19 cellular contexts compared by ENCODE assay signal in the genomic region with DNA sequence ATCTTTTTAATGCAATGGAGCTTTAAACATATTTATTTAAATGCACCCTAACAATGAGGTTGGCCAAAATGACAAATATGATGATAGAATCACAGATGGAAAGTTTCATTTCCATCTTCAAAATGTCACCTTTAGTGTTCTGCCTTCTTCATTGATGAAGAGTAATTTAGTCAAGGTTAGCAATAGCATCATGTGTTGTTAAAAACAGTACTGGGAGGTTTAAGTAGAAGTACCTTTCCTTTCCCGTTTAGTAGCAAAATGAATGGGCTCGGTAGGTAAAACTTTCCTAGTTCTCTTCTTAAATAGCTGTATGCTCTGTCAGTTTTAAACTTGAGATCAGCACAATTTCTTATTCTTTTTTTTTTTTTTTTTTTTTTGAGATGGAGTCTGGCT. TPM values are rescaled to one million over a fixed set of nuclear protein-coding genes. Genes with fewer than 3 reads are reported as not detected.
"Had no signal": no experiment of that assay in that cellular context is flagged by ENCODE, and none has a peak within 500 bp of the region (broad histone marks: within the 10 kb centered on the region; RNA-seq: fewer than 3 reads in every experiment).

No MANE protein-coding gene starts in this region.

- H3K27me3 ChIP-seq: gastrocnemius medialis, ovary, sigmoid colon, testis, tibial artery had no signal

- DNase-seq: effector CD8-positive, alpha-beta T cell; endodermal cell; gastrocnemius medialis; head of caudate nucleus; left ventricle myocardium superior; lower lobe of right lung; naive thymus-derived CD8-positive, alpha-beta T cell; nephron progenitor cell; ovary; psoas muscle; right cardiac atrium; sigmoid colon; stimulated activated CD4-positive, alpha-beta T cell treated with anti-CD3 and anti-CD28 coated beads, Interleukin-4, amount 100 ng/mL, for 24 hours; substantia nigra; testis; tibial artery had no signal

- H3K9me3 Mint-ChIP-seq: dendritic cell treated with granulocyte-macrophage colony-stimulating factor and Interleukin-4, amounts not matched to agents 40 ng/mL and 50 ng/mL, for 4 days; endodermal cell; naive thymus-derived CD8-positive, alpha-beta T cell; nephron progenitor cell; stimulated activated effector memory CD8-positive, alpha-beta T cell treated with anti-CD3 and anti-CD28 coated beads, Interleukin-12 subunit alpha, Interleukin-12 subunit beta, amount 100 ng/mL, for 72 hours; type B pancreatic cell had no signal

- H3K36me3 ChIP-seq: ovary had no signal

- H3K4me3 ChIP-seq: gastrocnemius medialis, lower lobe of right lung, ovary, psoas muscle, sigmoid colon, testis, tibial artery had no signal

- H3K27me3 Mint-ChIP-seq: dendritic cell treated with granulocyte-macrophage colony-stimulating factor and Interleukin-4, amounts not matched to agents 40 ng/mL and 50 ng/mL, for 4 days; naive thymus-derived CD8-positive, alpha-beta T cell; type B pancreatic cell had no signal

- H3K27ac ChIP-seq: gastrocnemius medialis, lower lobe of right lung, ovary, psoas muscle, testis, tibial artery had no signal

- H3K4me1 Mint-ChIP-seq: endodermal cell, nephron progenitor cell had no signal

- H3K4me1 ChIP-seq: gastrocnemius medialis, psoas muscle, testis had no signal

- ATAC-seq: gastrocnemius medialis; left ventricle myocardium superior; naive thymus-derived CD8-positive, alpha-beta T cell; psoas muscle; stimulated activated effector memory CD8-positive, alpha-beta T cell treated with anti-CD3 and anti-CD28 coated beads, Interleukin-12 subunit alpha, Interleukin-12 subunit beta, amount 100 ng/mL, for 72 hours had no signal

- H3K9me3 ChIP-seq: gastrocnemius medialis, lower lobe of right lung, ovary, psoas muscle, sigmoid colon, testis, tibial artery had no signal

- H3K4me3 Mint-ChIP-seq: dendritic cell treated with granulocyte-macrophage colony-stimulating factor and Interleukin-4, amounts not matched to agents 40 ng/mL and 50 ng/mL, for 4 days; endodermal cell; naive thymus-derived CD8-positive, alpha-beta T cell; nephron progenitor cell; stimulated activated effector memory CD8-positive, alpha-beta T cell treated with anti-CD3 and anti-CD28 coated beads, Interleukin-12 subunit alpha, Interleukin-12 subunit beta, amount 100 ng/mL, for 72 hours; type B pancreatic cell had no signal

- H3K27ac Mint-ChIP-seq: dendritic cell treated with granulocyte-macrophage colony-stimulating factor and Interleukin-4, amounts not matched to agents 40 ng/mL and 50 ng/mL, for 4 days; endodermal cell; nephron progenitor cell; stimulated activated effector memory CD8-positive, alpha-beta T cell treated with anti-CD3 and anti-CD28 coated beads, Interleukin-12 subunit alpha, Interleukin-12 subunit beta, amount 100 ng/mL, for 72 hours; type B pancreatic cell had no signal

RNA-seq across cellular contexts. Expression of a gene that starts 48.9 kb away (rescaled TPM):
- total RNA-seq: naive thymus-derived CD8-positive, alpha-beta T cell had no signal
